Comparison of ENCODE assay signal across 8 cellular contexts in the genomic region with DNA sequence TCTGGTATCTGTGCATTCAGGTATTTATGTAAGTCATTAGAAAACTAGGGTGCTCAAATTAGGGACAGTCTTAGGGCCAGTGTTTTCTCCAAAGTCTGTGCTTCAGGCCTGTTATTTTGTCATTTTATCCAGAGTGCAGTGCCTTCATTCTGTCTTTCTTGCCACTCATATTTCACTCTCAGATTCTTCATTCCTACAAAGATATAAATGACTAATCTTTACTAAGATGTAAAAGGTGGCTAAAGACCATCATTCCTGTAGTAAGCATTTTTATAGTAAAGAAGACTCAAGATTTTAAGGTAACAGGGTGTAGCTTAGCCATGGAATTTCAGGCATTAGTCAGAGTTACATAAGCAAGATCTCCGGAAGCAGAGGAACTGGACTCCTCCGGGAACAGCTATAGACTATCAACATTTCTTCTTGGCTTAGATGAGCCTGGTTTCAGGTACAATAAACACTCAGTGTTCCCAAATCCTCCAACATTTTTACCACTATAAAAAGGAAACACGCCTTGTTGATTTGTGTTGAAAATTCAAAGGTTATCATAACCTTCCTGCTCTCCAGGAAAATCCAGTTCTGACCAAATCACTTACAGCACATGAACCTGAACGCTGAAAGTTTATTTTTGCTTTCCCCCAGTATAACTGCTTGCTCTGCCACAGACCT. TPM values are rescaled to one million over a fixed set of nuclear protein-coding genes. Genes with fewer than 3 reads are reported as not detected.
DNase-seq lines count a peak whose midpoint lies in the region; ATAC-seq and TF ChIP-seq lines count a peak whose summit lies in the region.

No MANE protein-coding gene starts in this region.

- H3K4me3 Mint-ChIP-seq in chondrocyte (ENCODE audit: unreplicated experiment) = peak overlapping the region; percentile 50

- H3K4me1 ChIP-seq in thoracic aorta (ENCODE audit: control insufficient read depth in 1 of 2, low read depth in 2 of 2) = peaks cover 17 to 39% of the 10 kb centered on the region in 2 donors
- no peaks in the 10 kb centered on the region for H3K4me1 ChIP-seq in A673 (ENCODE audit: insufficient read depth, low read length, poor library complexity, severe bottlenecking)

- no TSS peak for BruUV-seq in A673 (replicated peaks; lab: Mats Ljungman, UMichigan)

- peaks cover 20% of the 10 kb centered on the region for H3K9me3 Mint-ChIP-seq in chondrocyte (ENCODE audit: low read depth)

- H3K4me3 ChIP-seq in thoracic aorta (peak overlapping the region; percentile 44), A673 (ENCODE audit: low read depth, low read length, poor library complexity, severe bottlenecking) (no peak overlapping the region)

- ATAC-seq in left colon (peak; percentile 87), thoracic aorta (ENCODE audit: insufficient number of reproducible peaks, low FRiP score, low read depth) (no peak)

- DNase-seq in NCI-H226 (peak; percentile 85), chondrocyte (ENCODE audit: low spot score) (no peak), left colon (no peak), thoracic aorta (ENCODE audit: low spot score) (no peak), NCI-H146 (lab: John Stamatoyannopoulos, UW) (no peak), NCI-H2171 (lab: John Stamatoyannopoulos, UW) (no peak), A673 (ENCODE audit: low spot score) (no peak), NCI-H1048 (lab: John Stamatoyannopoulos, UW) (no peak)

- H3K9me3 ChIP-seq in thoracic aorta (peaks cover 4% of the 10 kb centered on the region), A673 (ENCODE audit: low read depth, low read length, poor library complexity, severe bottlenecking) (peaks cover 7% of the 10 kb centered on the region)

- H3K36me3 Mint-ChIP-seq in chondrocyte (ENCODE audit: low read depth) = peaks cover 3% of the 10 kb centered on the region

- CTCF ChIA-PET in A673 (lab: Charles Lee) = interaction anchor here (1.0 kb wide), 1 partner anchor 26 kb away, joined by 5 read pairs; no protein-coding TSS in a partner anchor

- POLR2A ChIA-PET in A673 (lab: Charles Lee; ENCODE audit: low non-redundant PET) = no interaction called here

- peaks cover 29% of the 10 kb centered on the region for H3K4me1 Mint-ChIP-seq in chondrocyte (ENCODE audit: low read depth)

- H3K27me3 ChIP-seq in thoracic aorta (replicated peaks; ENCODE audit: insufficient read depth) (no peaks in the 10 kb centered on the region), A673 (replicated peaks; ENCODE audit: insufficient read depth, low read depth, low read length, poor library complexity) (no peaks in the 10 kb centered on the region)

- intact Hi-C loops in left colon (cut with DNase I, micrococcal nuclease) = no loop called here
- intact Hi-C loops in A673 (cut with micrococcal nuclease; ENCODE audit: unreplicated experiment) = no loop called here

- H3K36me3 ChIP-seq in thoracic aorta = no peaks in the 10 kb centered on the region
- no peaks in the 10 kb centered on the region for H3K36me3 ChIP-seq in A673 (ENCODE audit: insufficient read depth, low read length, poor library complexity, severe bottlenecking)

- TF ChIP-seq CTCF in chondrocyte (IDR thresholded peaks at IDR 0.05) (no peak), thoracic aorta (IDR thresholded peaks at IDR 0.05) (no peak), A673 (conservative IDR thresholded peaks at IDR 0.05; ENCODE audit: low read depth, low read length) (no peak)

- H3K27ac Mint-ChIP-seq in chondrocyte (ENCODE audit: unreplicated experiment) = peak overlapping the region; percentile 96

- H3K27me3 Mint-ChIP-seq in chondrocyte (ENCODE audit: low read depth) = no peaks in the 10 kb centered on the region

- H3K27ac ChIP-seq in thoracic aorta = peak overlapping the region; percentile 62 to 80
- H3K27ac ChIP-seq in A673 (ENCODE audit: low read depth, low read length, poor library complexity, severe bottlenecking) = no peak overlapping the region

RNA-seq across cellular contexts. Expression of a gene that starts 23.8 kb away (rescaled TPM):
- total RNA-seq in chondrocyte (9.0 to 9.3 TPM (median 9.1 TPM) in 3 replicates), left colon (100 to 1,000 TPM; 168 to 208 TPM), thoracic aorta (10 to 100 TPM; 41.0 to 62.3 TPM), A673 (2021) (1.3 and 1.9 TPM in 2 replicates)

RNA-seq across cellular contexts. Expression of a gene that starts 52.7 kb away (rescaled TPM):
- 34.0 to 36.1 TPM (median 34.6 TPM) in 3 replicates for total RNA-seq in chondrocyte
- total RNA-seq in left colon = 10 to 100 TPM; 42.7 to 44.3 TPM
- 10 to 100 TPM; 87.8 to 93.3 TPM for total RNA-seq in thoracic aorta
- 48.9 and 49.3 TPM in 2 replicates for total RNA-seq in A673 (2021)
